ENCODE assay signal across 20 cellular contexts in the genomic region with DNA sequence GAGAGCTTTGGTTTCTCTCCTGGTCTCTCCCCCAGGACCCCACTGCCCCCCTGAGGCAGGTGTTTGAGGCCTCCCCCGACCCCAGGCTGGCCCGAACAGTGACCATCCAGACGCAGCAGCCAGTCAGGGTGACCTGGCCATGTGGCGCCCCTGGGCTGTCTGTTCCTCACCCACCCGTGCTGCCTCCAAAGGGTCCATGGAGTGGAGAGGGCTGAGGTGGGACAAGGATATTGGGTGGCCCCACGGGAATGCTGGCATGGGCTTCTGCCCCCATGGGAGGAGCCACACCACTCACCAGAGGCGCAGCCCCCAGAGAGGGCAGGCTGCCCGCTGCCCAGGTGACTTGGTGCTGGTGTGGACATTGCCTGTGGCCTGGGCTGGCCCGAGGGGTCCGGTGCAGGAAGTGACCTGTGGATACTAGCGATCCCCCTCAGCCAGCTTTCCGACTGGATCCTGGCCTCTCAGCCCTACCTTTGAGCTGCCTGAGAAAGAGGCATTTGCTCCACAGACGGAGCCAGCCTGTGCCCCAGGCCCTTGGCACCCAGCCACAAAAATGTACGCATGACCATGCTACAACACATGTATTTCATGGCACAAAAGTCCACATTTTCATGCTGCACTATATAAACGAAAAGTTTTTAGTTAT. TPM values are rescaled to one million over a fixed set of nuclear protein-coding genes. Genes with fewer than 3 reads are reported as not detected.
DNase-seq lines count a peak whose midpoint lies in the region; ATAC-seq and TF ChIP-seq lines count a peak whose summit lies in the region.
"Had no signal": no experiment of that assay in that cellular context is flagged by ENCODE, and none has a peak within 500 bp of the region (broad histone marks: within the 10 kb centered on the region; RNA-seq: fewer than 3 reads in every experiment).

No MANE protein-coding gene starts in this region.

- H3K27ac Mint-ChIP-seq in activated CD8-positive, alpha-beta memory T cell treated with anti-CD3 and anti-CD28 coated beads, Interleukin-2, amount 10 ng/mL, durations not matched to agents 7 days and 5 days, result peak overlapping the region; percentile 98
- no peak overlapping the region for H3K27ac Mint-ChIP-seq in osteocyte (ENCODE audit: unreplicated experiment)
- H3K27ac Mint-ChIP-seq: CD14-positive monocyte, HFFc6 had no signal

- TF ChIP-seq CTCF in RWPE2 (IDR thresholded peaks at IDR 0.05; ENCODE audit: poor library complexity, severe bottlenecking) (no peak), esophagus squamous epithelium (IDR thresholded peaks at IDR 0.05) (no peak), osteocyte (IDR thresholded peaks at IDR 0.05) (no peak)

- no peak overlapping the region for H3K4me3 Mint-ChIP-seq in activated CD8-positive, alpha-beta memory T cell treated with anti-CD3 and anti-CD28 coated beads, Interleukin-2, amount 10 ng/mL, durations not matched to agents 7 days and 5 days
- H3K4me3 Mint-ChIP-seq in osteocyte (ENCODE audit: unreplicated experiment), result no peak overlapping the region
- H3K4me3 Mint-ChIP-seq: CD14-positive monocyte, HFFc6 had no signal

- H3K36me3 Mint-ChIP-seq in activated CD8-positive, alpha-beta memory T cell treated with anti-CD3 and anti-CD28 coated beads, Interleukin-2, amount 10 ng/mL, durations not matched to agents 7 days and 5 days, result peaks cover 12% of the 10 kb centered on the region
- H3K36me3 Mint-ChIP-seq in osteocyte (ENCODE audit: unreplicated experiment), result no peaks in the 10 kb centered on the region

- no peak for DNase-seq in activated CD8-positive, alpha-beta memory T cell treated with anti-CD3 and anti-CD28 coated beads, Interleukin-2, amount 10 ng/mL, durations not matched to agents 7 days and 5 days
- DNase-seq in activated CD8-positive, alpha-beta memory T cell treated with anti-CD3 and anti-CD28 coated beads for 24 hours, result no peak
- peak; percentile 86 for DNase-seq in RWPE2 (ENCODE audit: low spot score)
- no peak for DNase-seq in esophagus squamous epithelium (lab: John Stamatoyannopoulos, UW)
- no peak for DNase-seq in hypothalamus (lab: John Stamatoyannopoulos, UW)
- no peak for DNase-seq in osteocyte (ENCODE audit: extremely low spot score, unreplicated experiment)
- no peak for DNase-seq in activated CD4-positive, alpha-beta T cell treated with anti-CD3 and anti-CD28 coated beads for 4 hours
- DNase-seq in NCI-H146 (lab: John Stamatoyannopoulos, UW), result no peak
- DNase-seq: Caco-2, DND-41, GDM1, GM23248, HFFc6, Kasumi-1, NCI-H2029, NCI-H510A, RPMI8226 had no signal

- H3K4me1 Mint-ChIP-seq in activated CD8-positive, alpha-beta memory T cell treated with anti-CD3 and anti-CD28 coated beads, Interleukin-2, amount 10 ng/mL, durations not matched to agents 7 days and 5 days, result peaks cover 79% of the 10 kb centered on the region
- peaks cover 27% of the 10 kb centered on the region for H3K4me1 Mint-ChIP-seq in osteocyte (ENCODE audit: unreplicated experiment)

- H3K27me3 Mint-ChIP-seq in activated CD8-positive, alpha-beta memory T cell treated with anti-CD3 and anti-CD28 coated beads, Interleukin-2, amount 10 ng/mL, durations not matched to agents 7 days and 5 days, result no peaks in the 10 kb centered on the region
- no peaks in the 10 kb centered on the region for H3K27me3 Mint-ChIP-seq in osteocyte (ENCODE audit: unreplicated experiment)

- intact Hi-C loops in esophagus squamous epithelium (cut with DNase I), result no loop called here

- H3K27me3 ChIP-seq in RWPE2 (ENCODE audit: insufficient read depth, poor library complexity, severe bottlenecking), result no peaks in the 10 kb centered on the region
- H3K27me3 ChIP-seq in esophagus squamous epithelium, result no peaks in the 10 kb centered on the region

- H3K4me1 ChIP-seq in RWPE2 (ENCODE audit: insufficient read depth, poor library complexity, severe bottlenecking) (peaks cover 55% of the 10 kb centered on the region), esophagus squamous epithelium (peaks cover 26 to 80% (median 48%) of the 10 kb centered on the region in 3 donors)
- H3K4me1 ChIP-seq: Caco-2 had no signal

- ATAC-seq in activated CD8-positive, alpha-beta memory T cell treated with anti-CD3 and anti-CD28 coated beads, Interleukin-2, amount 10 ng/mL, durations not matched to agents 7 days and 5 days, result no peak
- ATAC-seq in RWPE2 (ENCODE audit: low read depth), result no peak

- CTCF ChIA-PET in activated CD8-positive, alpha-beta memory T cell treated with anti-CD3 and anti-CD28 coated beads, Interleukin-2, amount 10 ng/mL, durations not matched to agents 7 days and 5 days (lab: Charles Lee), result interaction anchor here (1.2 to 6.6 kb wide), 6 partner anchors 14 to 84 kb away, joined by 3 to 47 read pairs (median 11); partner anchors contain the start of gene BCAS4

- H3K4me3 ChIP-seq in RWPE2 (ENCODE audit: severe bottlenecking) (no peak overlapping the region), esophagus squamous epithelium (no peak overlapping the region)
- H3K4me3 ChIP-seq: A549, GM23248, SK-N-MC had no signal

- TF ChIP-seq POLR2A in esophagus squamous epithelium (IDR thresholded peaks at IDR 0.05), result no peak

- no peaks in the 10 kb centered on the region for H3K9me3 Mint-ChIP-seq in activated CD8-positive, alpha-beta memory T cell treated with anti-CD3 and anti-CD28 coated beads, Interleukin-2, amount 10 ng/mL, durations not matched to agents 7 days and 5 days (ENCODE audit: low read depth)
- no peaks in the 10 kb centered on the region for H3K9me3 Mint-ChIP-seq in osteocyte (ENCODE audit: unreplicated experiment)
- H3K9me3 Mint-ChIP-seq: CD14-positive monocyte, HFFc6 had no signal

- 43 to 45% methylated on average over 1 to 5 of the region's 15 CpGs for WGBS in esophagus squamous epithelium, 2 donors

- H3K27ac ChIP-seq in RWPE2 (ENCODE audit: poor library complexity, severe bottlenecking) (peak overlapping the region; percentile 82), esophagus squamous epithelium (peak overlapping the region; percentile 61 to 78 (median 76))
- H3K27ac ChIP-seq: A549, GM23248, SK-N-MC had no signal

- H3K9me3 ChIP-seq in RWPE2 (ENCODE audit: severe bottlenecking) (no peaks in the 10 kb centered on the region), esophagus squamous epithelium (no peaks in the 10 kb centered on the region)
- H3K9me3 ChIP-seq: A549, Caco-2 had no signal

- H3K36me3 ChIP-seq in RWPE2 (ENCODE audit: low read depth), result no peaks in the 10 kb centered on the region
- no peaks in the 10 kb centered on the region for H3K36me3 ChIP-seq in esophagus squamous epithelium

RNA-seq across cellular contexts. Expression of gene BCAS4, which starts 50.8 kb away (rescaled TPM):
- 10 to 100 TPM; 37.6 to 44.8 TPM for total RNA-seq in activated CD8-positive, alpha-beta memory T cell treated with anti-CD3 and anti-CD28 coated beads, Interleukin-2, amount 10 ng/mL, durations not matched to agents 7 days and 5 days
- 1 to 10 TPM in 1 of 4 donors, under 1 TPM in 3; 0.18 to 2.3 (median 0.54) TPM for total RNA-seq in esophagus squamous epithelium
- total RNA-seq in osteocyte, result 3.5 and 4.2 TPM in 2 replicates
